Comparison of ENCODE assay signal across 12 cellular contexts in genomic region chr2:136052374-136053362, GRCh38.
DNase-seq lines count a peak whose midpoint lies in the region; ATAC-seq lines count a peak whose summit lies in the region.
"Had no signal": no experiment of that assay in that cellular context is flagged by ENCODE, and none has a peak within 500 bp of the region (broad histone marks: within the 10 kb centered on the region; RNA-seq: fewer than 3 reads in every experiment).

No MANE protein-coding gene starts in this region.

- ATAC-seq in HG02759 (IDR thresholded peaks at IDR 0.05; ENCODE audit: unreplicated experiment) = peak; percentile 37
- peak; percentile 49 for ATAC-seq in T-helper 17 cell
- ATAC-seq in GM19455 (IDR thresholded peaks at IDR 0.05; ENCODE audit: unreplicated experiment) = no peak
- no peak for ATAC-seq in HG03196 (IDR thresholded peaks at IDR 0.05; ENCODE audit: unreplicated experiment)
- ATAC-seq: gastrocnemius medialis, Right ventricle myocardium inferior had no signal

- no peaks in the 10 kb centered on the region for H3K27me3 Mint-ChIP-seq in activated naive CD4-positive, alpha-beta T cell treated with anti-CD3 and anti-CD28 coated beads, Interleukin-2, amount 50 U/mL, for 24 hours
- no peaks in the 10 kb centered on the region for H3K27me3 Mint-ChIP-seq in T-helper 17 cell

- H3K9me3 ChIP-seq in T-helper 17 cell (ENCODE audit: control insufficient read depth, low read length, poor library complexity, severe bottlenecking) = no peaks in the 10 kb centered on the region
- H3K9me3 ChIP-seq: gastrocnemius medialis, sigmoid colon had no signal

- DNase-seq in activated naive CD4-positive, alpha-beta T cell treated with Interleukin-2 at 50 U/mL for 16 hours = no peak
- DNase-seq in T-helper 17 cell (no peak), NCI-H774 (lab: John Stamatoyannopoulos, UW) (no peak), NCI-H1694 (lab: John Stamatoyannopoulos, UW) (no peak)
- DNase-seq: gastrocnemius medialis, NCI-H1105, sigmoid colon had no signal

- H3K4me3 Mint-ChIP-seq in activated naive CD4-positive, alpha-beta T cell treated with anti-CD3 and anti-CD28 coated beads, Interleukin-2, amount 50 U/mL, for 24 hours = peak overlapping the region; percentile 67
- H3K4me3 Mint-ChIP-seq in T-helper 17 cell = peak overlapping the region; percentile 60

- no peaks in the 10 kb centered on the region for H3K9me3 Mint-ChIP-seq in activated naive CD4-positive, alpha-beta T cell treated with anti-CD3 and anti-CD28 coated beads, Interleukin-2, amount 50 U/mL, for 24 hours

- peak overlapping the region; percentile 94 for H3K27ac Mint-ChIP-seq in activated naive CD4-positive, alpha-beta T cell treated with anti-CD3 and anti-CD28 coated beads, Interleukin-2, amount 50 U/mL, for 24 hours
- peak overlapping the region; percentile 88 for H3K27ac Mint-ChIP-seq in T-helper 17 cell

- H3K4me1 Mint-ChIP-seq in activated naive CD4-positive, alpha-beta T cell treated with anti-CD3 and anti-CD28 coated beads, Interleukin-2, amount 50 U/mL, for 24 hours = peaks cover 93% of the 10 kb centered on the region
- peaks cover 60% of the 10 kb centered on the region for H3K4me1 Mint-ChIP-seq in T-helper 17 cell

- peaks cover 1% of the 10 kb centered on the region for H3K36me3 Mint-ChIP-seq in activated naive CD4-positive, alpha-beta T cell treated with anti-CD3 and anti-CD28 coated beads, Interleukin-2, amount 50 U/mL, for 24 hours
- H3K36me3 Mint-ChIP-seq in T-helper 17 cell (ENCODE audit: low read depth) = no peaks in the 10 kb centered on the region

Comparison
In these comparisons a context has a peak if more than half of its experiments do, and no peak if none do; other contexts are left out.
1. ATAC-seq: peak in HG02759 (single experiment) and T-helper 17 cell (single experiment); none in GM19455 (single experiment) and HG03196 (single experiment).